8 cellular contexts compared by ENCODE assay signal in the genomic region with DNA sequence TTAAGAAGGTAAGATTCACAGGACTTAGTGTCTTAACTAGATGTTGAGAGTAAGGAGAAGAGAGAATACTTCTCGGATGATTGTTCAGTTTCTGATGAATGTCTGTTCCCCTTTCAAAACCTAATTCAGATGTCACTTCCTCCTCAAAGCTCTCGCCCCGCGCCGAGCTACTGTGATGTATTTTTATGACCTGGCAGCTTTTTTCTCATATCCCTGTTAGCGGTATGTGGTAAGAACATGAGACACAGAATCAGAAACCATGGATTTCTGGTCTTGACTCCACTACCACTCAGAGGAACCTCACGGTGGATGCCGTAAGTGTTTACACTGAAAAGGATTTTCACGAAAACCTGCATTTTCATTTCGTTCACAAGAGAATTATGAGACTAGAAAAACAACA. TPM values are rescaled to one million over a fixed set of nuclear protein-coding genes. Genes with fewer than 3 reads are reported as not detected.
A peak's percentile ranks its signal among the peaks of the same experiment; 100 is the strongest.
DNase-seq lines count a peak whose midpoint lies in the region; ATAC-seq and TF ChIP-seq lines count a peak whose summit lies in the region.

No MANE protein-coding gene starts in this region.

- H3K36me3 Mint-ChIP-seq in CD8-positive, alpha-beta T cell = peaks cover 9% of the 10 kb centered on the region
- peaks cover 12% of the 10 kb centered on the region for H3K36me3 Mint-ChIP-seq in activated T-cell treated with anti-CD3 and anti-CD28 coated beads, Interleukin-2, amount 50 U/mL, for 24 hours (ENCODE audit: low read depth)

- no peaks in the 10 kb centered on the region for H3K36me3 ChIP-seq in CD8-positive, alpha-beta T cell (ENCODE audit: insufficient read depth, low read length)

- POLR2A ChIA-PET in CD8-positive, alpha-beta T cell (lab: Charles Lee) = interaction anchor here (1.0 to 1.6 kb wide), 3 partner anchors 9 to 43 kb away, joined by 3 to 6 read pairs (median 4); no protein-coding TSS in a partner anchor

- no peak overlapping the region for H3K4me3 ChIP-seq in CD8-positive, alpha-beta T cell (ENCODE audit: low read depth, low read length)

- H3K9me3 ChIP-seq in CD8-positive, alpha-beta T cell (ENCODE audit: low read length) = no peaks in the 10 kb centered on the region

- DNase-seq in CD8-positive, alpha-beta T cell = peak in 4 of 7 experiments; percentile 22 to 59 (median 40)
- DNase-seq in activated T-cell treated with anti-CD3 and anti-CD28 coated beads, Interleukin-2, amount 50 U/mL, for 24 hours = peak; percentile 63
- DNase-seq in stimulated activated CD4-positive, alpha-beta T cell treated with anti-CD3 and anti-CD28 coated beads, Interleukin-2, amount 100 ng/mL, for 24 hours = peak; percentile 59 to 63
- DNase-seq in RPMI8226 (no peak), NCI-H2081 treated with DMSO at 0.1 percent for 48 hours (lab: John Stamatoyannopoulos, UW) (no peak), DMS153 treated with DMSO at 0.1 percent for 48 hours (lab: John Stamatoyannopoulos, UW; ENCODE audit: unreplicated experiment) (no peak)

- ATAC-seq in CD8-positive, alpha-beta T cell = peak; percentile 80
- peak; percentile 92 for ATAC-seq in GM21360 (IDR thresholded peaks at IDR 0.05; ENCODE audit: unreplicated experiment)
- ATAC-seq in HG03521 (IDR thresholded peaks at IDR 0.05; ENCODE audit: unreplicated experiment) = peak; percentile 68

- no peaks in the 10 kb centered on the region for H3K27me3 ChIP-seq in CD8-positive, alpha-beta T cell (ENCODE audit: insufficient read depth, low read length)

- no peaks in the 10 kb centered on the region for H3K27me3 Mint-ChIP-seq in CD8-positive, alpha-beta T cell (ENCODE audit: low read depth)
- H3K27me3 Mint-ChIP-seq in activated T-cell treated with anti-CD3 and anti-CD28 coated beads, Interleukin-2, amount 50 U/mL, for 24 hours = no peaks in the 10 kb centered on the region

- no peaks in the 10 kb centered on the region for H3K9me3 Mint-ChIP-seq in CD8-positive, alpha-beta T cell
- no peaks in the 10 kb centered on the region for H3K9me3 Mint-ChIP-seq in activated T-cell treated with anti-CD3 and anti-CD28 coated beads, Interleukin-2, amount 50 U/mL, for 24 hours

- no peak for TF ChIP-seq CTCF in CD8-positive, alpha-beta T cell (IDR thresholded peaks at IDR 0.05)

- H3K27ac ChIP-seq in CD8-positive, alpha-beta T cell (ENCODE audit: low read depth, low read length) = no peak overlapping the region

- peaks cover 25% of the 10 kb centered on the region for H3K4me1 Mint-ChIP-seq in CD8-positive, alpha-beta T cell (ENCODE audit: low read depth)
- H3K4me1 Mint-ChIP-seq in activated T-cell treated with anti-CD3 and anti-CD28 coated beads, Interleukin-2, amount 50 U/mL, for 24 hours (ENCODE audit: low read depth) = peaks cover 38% of the 10 kb centered on the region

- CTCF ChIA-PET in CD8-positive, alpha-beta T cell (lab: Charles Lee) = interaction anchor here (0.9 to 1.2 kb wide), 3 partner anchors 11 to 58 kb away, joined by 3 read pairs; no protein-coding TSS in a partner anchor

- H3K4me3 Mint-ChIP-seq in CD8-positive, alpha-beta T cell = peak overlapping the region; percentile 73
- H3K4me3 Mint-ChIP-seq in activated T-cell treated with anti-CD3 and anti-CD28 coated beads, Interleukin-2, amount 50 U/mL, for 24 hours = peak overlapping the region; percentile 54

- intact Hi-C loops in CD8-positive, alpha-beta T cell (cut with DNase I, micrococcal nuclease) = loop anchor here in 1 of 2 experiments (2.0 to 5.0 kb wide), 2 partner anchors 47 to 65 kb away; no protein-coding TSS in a partner anchor

- H3K4me1 ChIP-seq in CD8-positive, alpha-beta T cell (ENCODE audit: insufficient read depth, low read length) = peaks cover 12% of the 10 kb centered on the region

- H3K27ac Mint-ChIP-seq in CD8-positive, alpha-beta T cell = peak overlapping the region; percentile 62
- peak overlapping the region; percentile 80 for H3K27ac Mint-ChIP-seq in activated T-cell treated with anti-CD3 and anti-CD28 coated beads, Interleukin-2, amount 50 U/mL, for 24 hours

RNA-seq across cellular contexts. Expression of gene CEP43, which starts 48.4 kb away (rescaled TPM):
- 1 to 10 TPM; 5.7 to 8.7 TPM for total RNA-seq in CD8-positive, alpha-beta T cell

Comparison
In these comparisons a context has a peak if more than half of its experiments do, and no peak if none do; other contexts are left out.
1. DNase-seq: peak in CD8-positive, alpha-beta T cell (4 of 7), activated T-cell treated with anti-CD3 and anti-CD28 coated beads, Interleukin-2, amount 50 U/mL, for 24 hours (single experiment) and stimulated activated CD4-positive, alpha-beta T cell treated with anti-CD3 and anti-CD28 coated beads, Interleukin-2, amount 100 ng/mL, for 24 hours (2 of 2); none in RPMI8226 (single experiment), NCI-H2081 treated with DMSO at 0.1 percent for 48 hours (single experiment) and DMS153 treated with DMSO at 0.1 percent for 48 hours (single experiment).
2. Peak in every context shown above with its lines, with median percentiles within 50 percentile points of each other: ATAC-seq.